Comparison of ENCODE assay signal across 26 cellular contexts in the genomic region with DNA sequence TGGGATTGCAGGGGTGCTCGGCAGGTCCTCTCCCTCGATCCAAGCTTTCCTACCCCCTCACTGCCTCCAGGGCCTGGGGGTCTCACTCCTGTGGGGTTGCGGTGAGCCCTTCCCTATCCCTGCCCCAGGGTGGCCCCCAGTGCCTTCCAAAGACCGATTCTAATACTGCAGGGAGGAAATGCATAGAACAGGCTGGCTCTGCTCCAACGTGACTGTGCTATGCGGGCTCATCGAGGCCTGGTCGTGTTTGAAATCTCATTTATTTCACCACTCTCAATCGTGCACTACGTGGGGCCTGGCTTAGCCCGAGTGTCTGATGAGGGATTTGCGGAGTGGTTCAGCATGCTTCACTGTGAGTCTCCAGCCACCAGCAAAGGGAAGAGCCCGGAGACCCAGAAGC.
"Had no signal": no experiment of that assay in that cellular context is flagged by ENCODE, and none has a peak within 500 bp of the region (broad histone marks: within the 10 kb centered on the region; RNA-seq: fewer than 3 reads in every experiment).

No MANE protein-coding gene starts in this region.

- H3K27me3 Mint-ChIP-seq: activated B cell treated with CpG ODN at 0.5 μM for 24 hours; activated CD8-positive, alpha-beta T cell treated with anti-CD3 and anti-CD28 coated beads for 36 hours; activated naive CD8-positive, alpha-beta T cell; activated T-helper 17 cell treated with anti-CD3 and anti-CD28 coated beads, Interleukin-2, amount 50 U/mL, for 72 hours had no signal

- H3K4me3 Mint-ChIP-seq: activated B cell treated with CpG ODN at 0.5 μM for 24 hours; activated CD8-positive, alpha-beta T cell treated with anti-CD3 and anti-CD28 coated beads for 36 hours; activated naive CD8-positive, alpha-beta T cell; activated T-cell treated with anti-CD3 and anti-CD28 coated beads, Interleukin-2, amount 50 U/mL, for 4 hours; activated T-helper 17 cell treated with anti-CD3 and anti-CD28 coated beads, Interleukin-2, amount 50 U/mL, for 72 hours had no signal

- H3K36me3 ChIP-seq: esophagus squamous epithelium, gastroesophageal sphincter had no signal

- H3K4me3 ChIP-seq: esophagus squamous epithelium, gastroesophageal sphincter had no signal

- ATAC-seq: activated CD4-positive, CD25-positive, alpha-beta regulatory T cell treated with anti-CD3 and anti-CD28 coated beads, Interleukin-2, amount 50 U/mL, for 24 hours; activated CD8-positive, alpha-beta T cell treated with anti-CD3 and anti-CD28 coated beads for 36 hours; activated T-cell treated with anti-CD3 and anti-CD28 coated beads, Interleukin-2, amount 50 U/mL, for 4 hours; activated T-helper 17 cell treated with anti-CD3 and anti-CD28 coated beads, Interleukin-2, amount 50 U/mL, for 72 hours; gastroesophageal sphincter had no signal

- DNase-seq: activated B cell treated with CpG ODN at 0.5 μM for 24 hours; activated CD4-positive, alpha-beta T cell treated with anti-CD3 and anti-CD28 coated beads for 48 hours; activated CD4-positive, alpha-beta T cell treated with anti-CD3 and anti-CD28 coated beads, Interleukin-2, amount 50 U/mL, for 1 hour; activated CD4-positive, alpha-beta T cell treated with anti-CD3 and anti-CD28 coated beads, Interleukin-2, amount 50 U/mL, for 48 hours; activated CD8-positive, alpha-beta memory T cell treated with anti-CD3 and anti-CD28 coated beads for 24 hours; activated CD8-positive, alpha-beta T cell treated with anti-CD3 and anti-CD28 coated beads for 36 hours; activated effector memory CD4-positive, alpha-beta T cell treated with Interleukin-2 at 50 U/mL for 16 hours; activated gamma-delta T cell treated with Interleukin-2 at 50 U/mL for 16 hours; activated naive CD4-positive, alpha-beta T cell treated with anti-CD3 and anti-CD28 coated beads, Interleukin-2, amount 50 U/mL, for 16 hours; activated naive CD4-positive, alpha-beta T cell treated with Interleukin-2 at 50 U/mL for 16 hours; activated T-cell treated with anti-CD3 and anti-CD28 coated beads, Interleukin-2, amount 50 U/mL, for 4 hours; amniotic stem cell; anterior cingulate cortex; caudate nucleus; cortex of kidney; dermis blood vessel endothelial cell; effector CD8-positive, alpha-beta T cell; esophagus squamous epithelium; foreskin melanocyte; T-helper 2 cell had no signal

- H3K27ac Mint-ChIP-seq: activated B cell treated with CpG ODN at 0.5 μM for 24 hours; activated CD8-positive, alpha-beta T cell treated with anti-CD3 and anti-CD28 coated beads for 36 hours; activated naive CD8-positive, alpha-beta T cell; activated T-helper 17 cell treated with anti-CD3 and anti-CD28 coated beads, Interleukin-2, amount 50 U/mL, for 72 hours had no signal

- H3K4me1 ChIP-seq: esophagus squamous epithelium, gastroesophageal sphincter had no signal

- H3K9me3 ChIP-seq: esophagus squamous epithelium, gastroesophageal sphincter had no signal

- H3K27ac ChIP-seq: epithelial cell of prostate, esophagus squamous epithelium, gastroesophageal sphincter, VCaP had no signal

- H3K9me3 Mint-ChIP-seq: activated B cell treated with CpG ODN at 0.5 μM for 24 hours; activated CD8-positive, alpha-beta T cell treated with anti-CD3 and anti-CD28 coated beads for 36 hours; activated T-cell treated with anti-CD3 and anti-CD28 coated beads, Interleukin-2, amount 50 U/mL, for 4 hours; activated T-helper 17 cell treated with anti-CD3 and anti-CD28 coated beads, Interleukin-2, amount 50 U/mL, for 72 hours had no signal

- H3K4me1 Mint-ChIP-seq: activated B cell treated with CpG ODN at 0.5 μM for 24 hours; activated T-helper 17 cell treated with anti-CD3 and anti-CD28 coated beads, Interleukin-2, amount 50 U/mL, for 72 hours had no signal

- H3K36me3 Mint-ChIP-seq: activated naive CD8-positive, alpha-beta T cell had no signal
